In genomic region chr11:103086461-103086860, GRCh38 we compare ENCODE assay signal across 19 cellular contexts. TPM values are rescaled to one million over a fixed set of nuclear protein-coding genes. Genes with fewer than 3 reads are reported as not detected.
DNase-seq lines count a peak whose midpoint lies in the region; ATAC-seq, FAIRE-seq and TF ChIP-seq lines count a peak whose summit lies in the region.
"Had no signal": no experiment of that assay in that cellular context is flagged by ENCODE, and none has a peak within 500 bp of the region (broad histone marks: within the 10 kb centered on the region; RNA-seq: fewer than 3 reads in every experiment).

No MANE protein-coding gene starts in this region.

- peaks cover 38% of the 10 kb centered on the region for H3K4me1 Mint-ChIP-seq in HFFc6 (ENCODE audit: low read depth)
- H3K4me1 Mint-ChIP-seq in astrocyte (ENCODE audit: low read depth, unreplicated experiment) = peaks cover 14% of the 10 kb centered on the region
- H3K4me1 Mint-ChIP-seq in glutamatergic neuron (ENCODE audit: low read depth, unreplicated experiment) = peaks cover 6% of the 10 kb centered on the region

- no peaks in the 10 kb centered on the region for H3K9me3 ChIP-seq in astrocyte (ENCODE audit: insufficient read depth, low read depth, low read length)

- H3K36me3 ChIP-seq in astrocyte (ENCODE audit: insufficient read depth, low read length) = peaks cover 14% of the 10 kb centered on the region

- H3K27me3 Mint-ChIP-seq in HFFc6 (ENCODE audit: insufficient read depth) (no peaks in the 10 kb centered on the region; the same call in 1 of the 2 replicates), astrocyte (ENCODE audit: low read depth, unreplicated experiment) (no peaks in the 10 kb centered on the region), glutamatergic neuron (ENCODE audit: unreplicated experiment) (no peaks in the 10 kb centered on the region)
- H3K27me3 Mint-ChIP-seq: activated naive CD8-positive, alpha-beta T cell treated with anti-CD3 and anti-CD28 coated beads, Interleukin-2, amount 10 ng/mL, durations not matched to agents 7 days and 5 days; CD4-positive, CD25-positive, alpha-beta regulatory T cell; T-cell had no signal

- no peak overlapping the region for H3K4me3 ChIP-seq in astrocyte (ENCODE audit: insufficient read depth, low read depth, low read length)

- H3K27ac ChIP-seq in astrocyte (ENCODE audit: low read depth, low read length) (peak overlapping the region; percentile 57), foreskin keratinocyte (no peak overlapping the region)
- H3K27ac ChIP-seq: KMS-11 had no signal

- peaks cover 9% of the 10 kb centered on the region for H3K36me3 Mint-ChIP-seq in HFFc6 (ENCODE audit: low read depth)
- no peaks in the 10 kb centered on the region for H3K36me3 Mint-ChIP-seq in astrocyte (ENCODE audit: low read depth, unreplicated experiment)
- no peaks in the 10 kb centered on the region for H3K36me3 Mint-ChIP-seq in glutamatergic neuron (ENCODE audit: unreplicated experiment)

- H3K27me3 ChIP-seq in astrocyte (ENCODE audit: insufficient read depth, low read length) (no peaks in the 10 kb centered on the region), foreskin keratinocyte (no peaks in the 10 kb centered on the region)

- H2AFZ ChIP-seq in astrocyte (ENCODE audit: low read depth, low read length) = no peak overlapping the region

- TF ChIP-seq CTCF in HFFc6 (IDR thresholded peaks at IDR 0.05) (no peak), astrocyte (IDR thresholded peaks at IDR 0.05; ENCODE audit: insufficient read depth, low read depth, low read length) (no peak), foreskin keratinocyte (conservative IDR thresholded peaks at IDR 0.05) (no peak), glutamatergic neuron (IDR thresholded peaks at IDR 0.05; ENCODE audit: partially characterized antibody, unreplicated experiment) (no peak)

- DNase-seq in AG08396 (ENCODE audit: low spot score) (peak; percentile 5), HFFc6 (no peak), astrocyte (ENCODE audit: low read depth) (peak; percentile 42), foreskin keratinocyte (peak in 1 of 2 donors; percentile 32), glutamatergic neuron (no peak), NCI-H526 treated with DMSO at 0.1 percent for 48 hours (lab: John Stamatoyannopoulos, UW) (no peak), putamen (ENCODE audit: low spot score) (no peak)
- DNase-seq: activated CD4-positive, alpha-beta T cell treated with anti-CD3 and anti-CD28 coated beads for 48 hours; activated naive CD8-positive, alpha-beta T cell treated with anti-CD3 and anti-CD28 coated beads, Interleukin-2, amount 10 ng/mL, durations not matched to agents 7 days and 5 days; CD4-positive, CD25-positive, alpha-beta regulatory T cell; NCI-H1048; NCI-H187; NCI-H774; OCI-M1; SHP77 treated with DMSO at 0.1 percent for 48 hours; T-cell had no signal

- H3K4me2 ChIP-seq in astrocyte (ENCODE audit: low read length) = peak overlapping the region; percentile 31
- H3K4me2 ChIP-seq: KMS-11 had no signal

- H3K9me3 Mint-ChIP-seq in HFFc6 = no peaks in the 10 kb centered on the region
- H3K9me3 Mint-ChIP-seq in astrocyte (ENCODE audit: unreplicated experiment) = no peaks in the 10 kb centered on the region
- H3K9me3 Mint-ChIP-seq in glutamatergic neuron (ENCODE audit: unreplicated experiment) = no peaks in the 10 kb centered on the region
- H3K9me3 Mint-ChIP-seq: activated naive CD8-positive, alpha-beta T cell treated with anti-CD3 and anti-CD28 coated beads, Interleukin-2, amount 10 ng/mL, durations not matched to agents 7 days and 5 days; CD4-positive, CD25-positive, alpha-beta regulatory T cell; T-cell had no signal

- peak overlapping the region; percentile 19 for H3K9ac ChIP-seq in astrocyte (ENCODE audit: low read length)
- H3K9ac ChIP-seq: KMS-11 had no signal

- H3K4me3 Mint-ChIP-seq in HFFc6 = no peak overlapping the region; the same call in 1 of the 2 replicates
- no peak overlapping the region for H3K4me3 Mint-ChIP-seq in astrocyte (ENCODE audit: unreplicated experiment)
- H3K4me3 Mint-ChIP-seq in glutamatergic neuron (ENCODE audit: unreplicated experiment) = no peak overlapping the region
- H3K4me3 Mint-ChIP-seq: activated naive CD8-positive, alpha-beta T cell treated with anti-CD3 and anti-CD28 coated beads, Interleukin-2, amount 10 ng/mL, durations not matched to agents 7 days and 5 days; CD4-positive, CD25-positive, alpha-beta regulatory T cell; T-cell had no signal

- peaks cover 90% of the 10 kb centered on the region for H3K79me2 ChIP-seq in astrocyte (ENCODE audit: insufficient read depth, low read length)

- FAIRE-seq in astrocyte (lab: Jason Lieb, UNC) = no peak
- FAIRE-seq: GM19239 had no signal

- H3K4me1 ChIP-seq in astrocyte (ENCODE audit: insufficient read depth, low read length) (peaks cover 19% of the 10 kb centered on the region), foreskin keratinocyte (peaks cover 20% of the 10 kb centered on the region)

- peak; percentile 30 for ATAC-seq in foreskin keratinocyte
- no peak for ATAC-seq in GM18907 (IDR thresholded peaks at IDR 0.05; ENCODE audit: unreplicated experiment)
- ATAC-seq: T-cell had no signal

- peak overlapping the region; percentile 72 for H3K27ac Mint-ChIP-seq in HFFc6
- no peak overlapping the region for H3K27ac Mint-ChIP-seq in astrocyte (ENCODE audit: unreplicated experiment)
- no peak overlapping the region for H3K27ac Mint-ChIP-seq in glutamatergic neuron (ENCODE audit: unreplicated experiment)
- H3K27ac Mint-ChIP-seq: activated naive CD8-positive, alpha-beta T cell treated with anti-CD3 and anti-CD28 coated beads, Interleukin-2, amount 10 ng/mL, durations not matched to agents 7 days and 5 days had no signal

- peaks cover 32% of the 10 kb centered on the region for H4K20me1 ChIP-seq in astrocyte (ENCODE audit: insufficient read depth, low read length)

RNA-seq across cellular contexts. Expression of gene DCUN1D5, which starts 5.5 kb away (rescaled TPM):
- total RNA-seq in HFFc6 (2021; fragmentation: NEBNext Ultra II Directional; extraction: Animal tissue kit (Norgen Biotek cat#: 25700)) = 10 to 100 TPM; 37.5 to 46.1 (median 40.1) TPM
- 63.9 and 67.7 TPM in 2 replicates for total RNA-seq in astrocyte
- 77.5 and 79.4 TPM in 2 replicates for total RNA-seq in foreskin keratinocyte
- 68.8 and 77.2 TPM in 2 replicates for polyA plus RNA-seq in foreskin keratinocyte
- total RNA-seq in glutamatergic neuron (ENCODE audit: unreplicated experiment) = 51.8 TPM

RNA-seq across cellular contexts. Expression of gene DYNC2H1, which starts 22.8 kb away (rescaled TPM):
- total RNA-seq in HFFc6 (2021; fragmentation: NEBNext Ultra II Directional; extraction: Animal tissue kit (Norgen Biotek cat#: 25700)) = 10 to 100 TPM; 10.9 to 14.0 (median 12.3) TPM
- total RNA-seq in astrocyte = 17.2 and 20.9 TPM in 2 replicates
- 16.8 and 17.6 TPM in 2 replicates for total RNA-seq in foreskin keratinocyte
- 10.5 and 12.1 TPM in 2 replicates for polyA plus RNA-seq in foreskin keratinocyte
- 9.7 TPM for total RNA-seq in glutamatergic neuron (ENCODE audit: unreplicated experiment)

Comparison
In these comparisons a context has a peak if more than half of its experiments do, and no peak if none do; other contexts are left out.
1. DNase-seq: peak in AG08396 (single experiment) and astrocyte (single experiment); none in HFFc6 (single experiment), glutamatergic neuron (single experiment), NCI-H526 treated with DMSO at 0.1 percent for 48 hours (single experiment) and putamen (single experiment).